ENCODE assay signal across 15 cellular contexts in the genomic region with DNA sequence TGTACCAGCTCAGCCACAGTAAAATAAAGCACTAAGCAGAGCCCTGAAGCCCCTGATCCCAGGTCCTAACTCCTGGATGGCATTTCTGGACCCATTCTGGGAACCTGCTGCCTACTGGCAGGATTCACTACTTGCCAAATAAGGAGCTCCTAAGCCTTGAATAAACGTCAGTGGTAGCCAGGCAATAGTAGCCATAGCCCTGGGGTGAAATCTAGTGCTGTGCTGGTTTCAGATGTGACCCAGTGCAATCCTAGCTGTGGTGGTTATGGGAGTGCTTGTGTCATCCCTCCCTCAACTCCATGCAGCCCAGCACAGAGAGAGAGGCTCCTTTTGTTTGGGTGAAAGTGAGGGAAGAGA. TPM values are rescaled to one million over a fixed set of nuclear protein-coding genes. Genes with fewer than 3 reads are reported as not detected.
"Had no signal": no experiment of that assay in that cellular context is flagged by ENCODE, and none has a peak within 500 bp of the region (broad histone marks: within the 10 kb centered on the region; RNA-seq: fewer than 3 reads in every experiment).

No MANE protein-coding gene starts in this region.

- DNase-seq: activated naive CD4-positive, alpha-beta T cell treated with anti-CD3 and anti-CD28 coated beads, Interleukin-2, amount 50 U/mL, for 16 hours; activated T-cell treated with anti-CD3 and anti-CD28 coated beads for 4 hours; esophagus squamous epithelium; hypothalamus; immature natural killer cell; mucosa of descending colon; naive thymus-derived CD4-positive, alpha-beta T cell; ovary; sigmoid colon; spleen; stimulated activated naive CD8-positive, alpha-beta T cell treated with anti-CD3 and anti-CD28 coated beads, Interleukin-15, amount 100 ng/mL, for 72 hours; SW 1271 had no signal

- H3K4me3 Mint-ChIP-seq: immature natural killer cell; naive thymus-derived CD4-positive, alpha-beta T cell; stimulated activated naive CD8-positive, alpha-beta T cell treated with anti-CD3 and anti-CD28 coated beads, Interleukin-15, amount 100 ng/mL, for 72 hours; type B pancreatic cell had no signal

- H3K27me3 Mint-ChIP-seq: naive thymus-derived CD4-positive, alpha-beta T cell; stimulated activated naive CD8-positive, alpha-beta T cell treated with anti-CD3 and anti-CD28 coated beads, Interleukin-15, amount 100 ng/mL, for 72 hours; type B pancreatic cell had no signal

- H3K27ac Mint-ChIP-seq: immature natural killer cell; naive thymus-derived CD4-positive, alpha-beta T cell; stimulated activated naive CD8-positive, alpha-beta T cell treated with anti-CD3 and anti-CD28 coated beads, Interleukin-15, amount 100 ng/mL, for 72 hours; type B pancreatic cell had no signal

- H3K4me1 Mint-ChIP-seq: immature natural killer cell; naive thymus-derived CD4-positive, alpha-beta T cell; stimulated activated naive CD8-positive, alpha-beta T cell treated with anti-CD3 and anti-CD28 coated beads, Interleukin-15, amount 100 ng/mL, for 72 hours had no signal

- H3K4me3 ChIP-seq: cardiac muscle cell, esophagus squamous epithelium, mucosa of descending colon, ovary, sigmoid colon, spleen had no signal

RNA-seq across cellular contexts. Expression of a gene that starts 43.7 kb away (rescaled TPM):
- total RNA-seq: T-helper 2 cell treated with Interferon-gamma antibody and Interleukin-4, amounts not matched to agents 100 ng/mL and 5 ng/mL, for 36 hours had no signal
- polyA plus RNA-seq: immature natural killer cell; naive thymus-derived CD4-positive, alpha-beta T cell had no signal
